ENCODE assay signal across 20 cellular contexts in genomic region chr2:128501022-128501690, GRCh38.
"Had no signal": no experiment of that assay in that cellular context is flagged by ENCODE, and none has a peak within 500 bp of the region (broad histone marks: within the 10 kb centered on the region; RNA-seq: fewer than 3 reads in every experiment).

No MANE protein-coding gene starts in this region.

- H3K27me3 ChIP-seq: brain microvascular endothelial cell, tibial nerve had no signal

- DNase-seq: activated CD4-positive, alpha-beta T cell treated with anti-CD3 and anti-CD28 coated beads for 48 hours; activated CD8-positive, alpha-beta memory T cell treated with anti-CD3 and anti-CD28 coated beads, Interleukin-2, amount 50 U/mL, for 4 hours; activated CD8-positive, alpha-beta T cell treated with anti-CD3 and anti-CD28 coated beads for 36 hours; activated naive CD4-positive, alpha-beta T cell treated with Interleukin-2 at 50 U/mL for 16 hours; activated T-cell treated with anti-CD3 and anti-CD28 coated beads, Interleukin-2, amount 50 U/mL, for 72 hours; anterior cingulate cortex; brain microvascular endothelial cell; cortex of kidney; effector CD8-positive, alpha-beta T cell; foreskin fibroblast; hippocampal formation; kidney; nephron progenitor cell; stimulated activated CD4-positive, alpha-beta T cell treated with anti-CD3 and anti-CD28 coated beads, Interleukin-12 subunit alpha, Interleukin-12 subunit beta, amount 100 ng/mL, for 4 hours; stimulated activated CD4-positive, alpha-beta T cell treated with anti-CD3 and anti-CD28 coated beads, Interleukin-2, amount 100 ng/mL, for 24 hours; substantia nigra; T-helper 2 cell had no signal

- H3K9me3 ChIP-seq: tibial nerve had no signal

- H3K4me1 ChIP-seq: tibial nerve had no signal

- ATAC-seq: activated CD8-positive, alpha-beta T cell treated with anti-CD3 and anti-CD28 coated beads for 36 hours; activated T-cell treated with anti-CD3 and anti-CD28 coated beads, Interleukin-2, amount 50 U/mL, for 72 hours; stimulated activated memory B cell treated with anti-CD40 and anti-IgM and Interleukin-4, amounts not matched to agents 10 μg/mL and 1 μg/mL and 100 μg/mL, for 72 hours; WTC11 had no signal

- H3K36me3 ChIP-seq: brain microvascular endothelial cell, tibial nerve had no signal

- H3K27ac ChIP-seq: brain microvascular endothelial cell, tibial nerve had no signal

- H3K4me3 ChIP-seq: tibial nerve had no signal
